In the genomic region with DNA sequence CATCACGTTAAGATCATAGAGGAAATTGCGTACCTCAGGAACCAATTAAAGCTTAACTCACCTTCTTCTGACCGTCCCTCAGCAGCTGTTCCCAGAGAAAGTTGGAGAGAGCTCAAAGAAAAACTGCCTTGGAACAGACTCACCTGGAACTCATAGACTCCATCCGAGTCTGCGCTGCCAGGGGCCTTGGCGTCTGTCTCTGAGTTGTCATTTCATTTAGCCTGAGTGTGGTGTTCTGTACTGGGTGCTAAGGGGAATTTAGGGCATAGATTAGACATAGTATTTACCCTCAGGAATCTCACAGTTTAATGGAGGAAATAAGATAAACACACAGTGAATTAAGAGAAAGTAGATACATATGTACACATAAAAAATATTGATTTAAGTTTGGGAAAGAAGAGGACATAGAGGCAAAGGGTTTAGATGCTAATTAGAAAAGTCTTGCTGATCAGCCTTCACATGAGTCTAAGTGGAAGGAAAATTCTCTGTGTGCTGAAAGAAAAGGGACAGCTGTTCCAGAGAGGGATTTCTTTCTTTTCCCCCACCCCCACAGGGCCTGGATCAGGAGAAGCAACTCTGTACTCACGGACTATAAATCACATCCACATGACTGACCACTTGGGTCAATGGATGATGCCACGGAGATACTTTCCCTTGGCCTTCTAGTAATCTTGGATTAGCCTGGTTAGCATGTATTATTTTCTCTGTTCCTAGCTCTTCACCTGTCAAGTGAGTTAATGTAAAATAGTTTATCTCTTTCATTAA, we compare ENCODE assay signal across 1 cellular context.
TF ChIP-seq lines count a peak whose summit lies in the region.

No MANE protein-coding gene starts in this region.

TF ChIP-seq in IMR-90, 13 proteins besides CTCF, POLR2A, EP300 and RAD21:
- TF ChIP-seq RCOR1 (IDR thresholded peaks at IDR 0.05; ENCODE audit: insufficient replicate concordance, low read length) (no peak), FOS (IDR thresholded peaks at IDR 0.05; ENCODE audit: low read depth, low read length) (no peak), MXI1 (IDR thresholded peaks at IDR 0.05; ENCODE audit: borderline replicate concordance, low read depth, low read length) (no peak), CHD1 (IDR thresholded peaks at IDR 0.05; ENCODE audit: low read depth, low read length) (no peak), RFX5 (IDR thresholded peaks at IDR 0.05; ENCODE audit: low read depth, low read length) (no peak), ELK1 (IDR thresholded peaks at IDR 0.05; ENCODE audit: borderline replicate concordance, low read depth, low read length) (no peak), NFE2L2 (IDR thresholded peaks at IDR 0.05; ENCODE audit: low read depth, low read length) (no peak), SMC3 (IDR thresholded peaks at IDR 0.05; ENCODE audit: low read depth, low read length) (no peak), BHLHE40 (IDR thresholded peaks at IDR 0.05; ENCODE audit: low read depth, low read length) (no peak), CEBPB (IDR thresholded peaks at IDR 0.05; ENCODE audit: low read depth, low read length) (no peak), MAZ (IDR thresholded peaks at IDR 0.05; ENCODE audit: borderline replicate concordance, low read depth, low read length) (no peak), USF2 (IDR thresholded peaks at IDR 0.05; ENCODE audit: low read depth, low read length) (no peak), MAFK (IDR thresholded peaks at IDR 0.05; ENCODE audit: low read depth, low read length) (no peak)
